ENCODE assay signal across 30 cellular contexts in the genomic region with DNA sequence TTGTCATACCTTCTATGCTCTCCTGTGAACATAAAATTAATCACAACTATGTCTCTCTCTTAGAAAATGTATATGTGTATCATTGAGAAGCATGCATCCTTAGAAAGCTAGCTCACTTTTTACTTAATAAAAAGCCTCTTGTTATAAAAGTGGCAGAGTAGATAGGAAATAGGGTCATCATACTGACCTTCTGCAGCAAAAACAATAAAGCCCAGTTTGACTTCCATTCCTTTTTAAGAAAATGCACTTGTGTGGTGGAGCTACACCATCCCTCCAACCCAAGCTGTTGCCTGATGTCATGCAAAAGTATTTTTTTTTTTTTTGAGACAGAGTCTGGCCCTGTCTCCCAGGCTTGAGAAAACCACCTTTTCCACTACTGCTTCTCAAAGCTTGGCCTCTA.
"Had no signal": no experiment of that assay in that cellular context is flagged by ENCODE, and none has a peak within 500 bp of the region (broad histone marks: within the 10 kb centered on the region; RNA-seq: fewer than 3 reads in every experiment).

No MANE protein-coding gene starts in this region.

- H3K4me1 Mint-ChIP-seq: activated CD4-positive, alpha-beta T cell treated with anti-CD3 and anti-CD28 coated beads for 36 hours; activated CD4-positive, alpha-beta T cell treated with anti-CD3 and anti-CD28 coated beads, Interleukin-2, amount 10 ng/mL, durations not matched to agents 24 days and 14 days; activated CD8-positive, alpha-beta memory T cell treated with anti-CD3 and anti-CD28 coated beads, Interleukin-2, amount 10 ng/mL, durations not matched to agents 7 days and 5 days; activated naive CD4-positive, alpha-beta T cell treated with anti-CD3 and anti-CD28 coated beads, Interleukin-2, amount 50 U/mL, for 24 hours; activated naive CD8-positive, alpha-beta T cell treated with anti-CD3 and anti-CD28 coated beads for 36 hours; activated naive CD8-positive, alpha-beta T cell treated with anti-CD3 and anti-CD28 coated beads, Interleukin-2, amount 50 U/mL, for 24 hours had no signal

- H3K36me3 ChIP-seq: adrenal gland, colonic mucosa, esophagus squamous epithelium, gastroesophageal sphincter had no signal

- ATAC-seq: activated CD4-positive, alpha-beta T cell treated with anti-CD3 and anti-CD28 coated beads for 36 hours; activated CD8-positive, alpha-beta memory T cell treated with anti-CD3 and anti-CD28 coated beads, Interleukin-2, amount 10 ng/mL, durations not matched to agents 7 days and 5 days; activated CD8-positive, alpha-beta T cell treated with anti-CD3 and anti-CD28 coated beads, Interleukin-2, amount 10 ng/mL, durations not matched to agents 7 days and 5 days; activated naive CD8-positive, alpha-beta T cell treated with anti-CD3 and anti-CD28 coated beads, Interleukin-2, amount 50 U/mL, for 24 hours; body of pancreas; effector memory CD8-positive, alpha-beta T cell; gastroesophageal sphincter had no signal

- H3K27me3 Mint-ChIP-seq: activated CD4-positive, alpha-beta memory T cell treated with anti-CD3 and anti-CD28 coated beads for 36 hours; activated CD4-positive, alpha-beta T cell treated with anti-CD3 and anti-CD28 coated beads for 36 hours; activated CD4-positive, alpha-beta T cell treated with anti-CD3 and anti-CD28 coated beads, Interleukin-2, amount 10 ng/mL, durations not matched to agents 24 days and 14 days; activated CD8-positive, alpha-beta memory T cell treated with anti-CD3 and anti-CD28 coated beads, Interleukin-2, amount 10 ng/mL, durations not matched to agents 7 days and 5 days; activated naive CD4-positive, alpha-beta T cell treated with anti-CD3 and anti-CD28 coated beads, Interleukin-2, amount 50 U/mL, for 24 hours; activated naive CD8-positive, alpha-beta T cell treated with anti-CD3 and anti-CD28 coated beads for 36 hours; activated naive CD8-positive, alpha-beta T cell treated with anti-CD3 and anti-CD28 coated beads, Interleukin-2, amount 50 U/mL, for 24 hours; effector memory CD8-positive, alpha-beta T cell had no signal

- H3K9me3 ChIP-seq: adrenal gland, body of pancreas, colonic mucosa, esophagus squamous epithelium, gastroesophageal sphincter had no signal

- DNase-seq: activated CD4-positive, alpha-beta memory T cell treated with anti-CD3 and anti-CD28 coated beads for 36 hours; activated CD4-positive, alpha-beta T cell treated with anti-CD3 and anti-CD28 coated beads for 36 hours; activated CD4-positive, alpha-beta T cell treated with anti-CD3 and anti-CD28 coated beads, Interleukin-2, amount 10 ng/mL, durations not matched to agents 24 days and 14 days; activated CD4-positive, CD25-positive, alpha-beta regulatory T cell; activated CD4-positive, CD25-positive, alpha-beta regulatory T cell treated with anti-CD3 and anti-CD28 coated beads, Interleukin-2, amount 50 U/mL, for 72 hours; activated CD8-positive, alpha-beta memory T cell treated with anti-CD3 and anti-CD28 coated beads, Interleukin-2, amount 10 ng/mL, durations not matched to agents 7 days and 5 days; activated CD8-positive, alpha-beta memory T cell treated with anti-CD3 and anti-CD28 coated beads, Interleukin-2, amount 50 U/mL, for 4 hours; activated CD8-positive, alpha-beta T cell treated with anti-CD3 and anti-CD28 coated beads, Interleukin-2, amount 10 ng/mL, durations not matched to agents 7 days and 5 days; activated effector memory CD4-positive, alpha-beta T cell treated with anti-CD3 and anti-CD28 coated beads, Interleukin-2, amount 50 U/mL, for 16 hours; activated naive CD4-positive, alpha-beta T cell treated with anti-CD3 and anti-CD28 coated beads for 36 hours; activated naive CD8-positive, alpha-beta T cell treated with anti-CD3 and anti-CD28 coated beads for 36 hours; activated naive CD8-positive, alpha-beta T cell treated with anti-CD3 and anti-CD28 coated beads, Interleukin-2, amount 50 U/mL, for 24 hours; activated T-cell treated with anti-CD3 and anti-CD28 coated beads, Interleukin-2, amount 50 U/mL, for 1 hour; activated T-cell treated with anti-CD3 and anti-CD28 coated beads, Interleukin-2, amount 50 U/mL, for 48 hours; adrenal gland; amygdala; aorta; body of pancreas; caudate nucleus; colonic mucosa; dorsolateral prefrontal cortex; effector memory CD8-positive, alpha-beta T cell; esophagus squamous epithelium; foreskin melanocyte; T-helper 2 cell had no signal

- H3K9me3 Mint-ChIP-seq: activated CD4-positive, alpha-beta T cell treated with anti-CD3 and anti-CD28 coated beads, Interleukin-2, amount 10 ng/mL, durations not matched to agents 24 days and 14 days; activated naive CD4-positive, alpha-beta T cell treated with anti-CD3 and anti-CD28 coated beads for 36 hours; activated naive CD4-positive, alpha-beta T cell treated with anti-CD3 and anti-CD28 coated beads, Interleukin-2, amount 50 U/mL, for 24 hours; activated naive CD8-positive, alpha-beta T cell treated with anti-CD3 and anti-CD28 coated beads for 36 hours; activated naive CD8-positive, alpha-beta T cell treated with anti-CD3 and anti-CD28 coated beads, Interleukin-2, amount 50 U/mL, for 24 hours; activated T-helper 1 cell treated with anti-CD3 and anti-CD28 coated beads, Interleukin-12 subunit alpha, Interleukin-12 subunit beta, Interleukin-2, Interleukin-4 antibody, amounts not matched to agents 30 ng/mL and 10 ng/mL and 1 ng/mL, durations not matched to agents 14 hours and 24 hours and 36 hours; activated T-helper 2 cell treated with anti-CD3 and anti-CD28 coated beads, Interferon-gamma antibody, Interleukin-2, Interleukin-4, amounts not matched to agents 10 μg/mL and 5 μg/mL and 100 μg/mL, durations not matched to agents 14 hours and 24 hours and 36 hours had no signal

- H3K27me3 ChIP-seq: adrenal gland, body of pancreas, colonic mucosa, dorsolateral prefrontal cortex, esophagus squamous epithelium, gastroesophageal sphincter had no signal

- H3K27ac Mint-ChIP-seq: activated CD4-positive, alpha-beta memory T cell treated with anti-CD3 and anti-CD28 coated beads for 36 hours; activated CD4-positive, alpha-beta T cell treated with anti-CD3 and anti-CD28 coated beads for 36 hours; activated CD4-positive, alpha-beta T cell treated with anti-CD3 and anti-CD28 coated beads, Interleukin-2, amount 10 ng/mL, durations not matched to agents 24 days and 14 days; activated CD8-positive, alpha-beta memory T cell treated with anti-CD3 and anti-CD28 coated beads, Interleukin-2, amount 10 ng/mL, durations not matched to agents 7 days and 5 days; activated CD8-positive, alpha-beta T cell treated with anti-CD3 and anti-CD28 coated beads, Interleukin-2, amount 10 ng/mL, durations not matched to agents 7 days and 5 days; activated naive CD4-positive, alpha-beta T cell treated with anti-CD3 and anti-CD28 coated beads for 36 hours; activated naive CD4-positive, alpha-beta T cell treated with anti-CD3 and anti-CD28 coated beads, Interleukin-2, amount 50 U/mL, for 24 hours; activated naive CD8-positive, alpha-beta T cell treated with anti-CD3 and anti-CD28 coated beads for 36 hours; activated naive CD8-positive, alpha-beta T cell treated with anti-CD3 and anti-CD28 coated beads, Interleukin-2, amount 50 U/mL, for 24 hours; activated T-helper 1 cell treated with anti-CD3 and anti-CD28 coated beads, Interleukin-12 subunit alpha, Interleukin-12 subunit beta, Interleukin-2, Interleukin-4 antibody, amounts not matched to agents 30 ng/mL and 10 ng/mL and 1 ng/mL, durations not matched to agents 14 hours and 24 hours and 36 hours; activated T-helper 2 cell treated with anti-CD3 and anti-CD28 coated beads, Interferon-gamma antibody, Interleukin-2, Interleukin-4, amounts not matched to agents 10 μg/mL and 5 μg/mL and 100 μg/mL, durations not matched to agents 14 hours and 24 hours and 36 hours; effector memory CD8-positive, alpha-beta T cell had no signal

- H3K27ac ChIP-seq: adrenal gland, body of pancreas, colonic mucosa, dorsolateral prefrontal cortex, epithelial cell of prostate, esophagus squamous epithelium, gastroesophageal sphincter had no signal

- H3K4me3 Mint-ChIP-seq: activated CD4-positive, alpha-beta memory T cell treated with anti-CD3 and anti-CD28 coated beads for 36 hours; activated CD4-positive, alpha-beta T cell treated with anti-CD3 and anti-CD28 coated beads for 36 hours; activated CD4-positive, alpha-beta T cell treated with anti-CD3 and anti-CD28 coated beads, Interleukin-2, amount 10 ng/mL, durations not matched to agents 24 days and 14 days; activated CD8-positive, alpha-beta memory T cell treated with anti-CD3 and anti-CD28 coated beads, Interleukin-2, amount 10 ng/mL, durations not matched to agents 7 days and 5 days; activated CD8-positive, alpha-beta T cell treated with anti-CD3 and anti-CD28 coated beads, Interleukin-2, amount 10 ng/mL, durations not matched to agents 7 days and 5 days; activated naive CD4-positive, alpha-beta T cell treated with anti-CD3 and anti-CD28 coated beads for 36 hours; activated naive CD4-positive, alpha-beta T cell treated with anti-CD3 and anti-CD28 coated beads, Interleukin-2, amount 50 U/mL, for 24 hours; activated naive CD8-positive, alpha-beta T cell treated with anti-CD3 and anti-CD28 coated beads for 36 hours; activated naive CD8-positive, alpha-beta T cell treated with anti-CD3 and anti-CD28 coated beads, Interleukin-2, amount 50 U/mL, for 24 hours; activated T-helper 1 cell treated with anti-CD3 and anti-CD28 coated beads, Interleukin-12 subunit alpha, Interleukin-12 subunit beta, Interleukin-2, Interleukin-4 antibody, amounts not matched to agents 30 ng/mL and 10 ng/mL and 1 ng/mL, durations not matched to agents 14 hours and 24 hours and 36 hours; effector memory CD8-positive, alpha-beta T cell had no signal

- H3K4me3 ChIP-seq: adrenal gland, body of pancreas, colonic mucosa, dorsolateral prefrontal cortex, esophagus squamous epithelium, gastroesophageal sphincter had no signal

- H3K36me3 Mint-ChIP-seq: activated CD4-positive, alpha-beta memory T cell treated with anti-CD3 and anti-CD28 coated beads for 36 hours; activated CD8-positive, alpha-beta memory T cell treated with anti-CD3 and anti-CD28 coated beads, Interleukin-2, amount 10 ng/mL, durations not matched to agents 7 days and 5 days; activated naive CD4-positive, alpha-beta T cell treated with anti-CD3 and anti-CD28 coated beads, Interleukin-2, amount 50 U/mL, for 24 hours; activated naive CD8-positive, alpha-beta T cell treated with anti-CD3 and anti-CD28 coated beads for 36 hours had no signal

- H3K4me1 ChIP-seq: adrenal gland, body of pancreas, colonic mucosa, esophagus squamous epithelium, gastroesophageal sphincter had no signal
